In genomic region chr4:133096972-133097371, GRCh38 we compare ENCODE assay signal across 16 cellular contexts. TPM values are rescaled to one million over a fixed set of nuclear protein-coding genes. Genes with fewer than 3 reads are reported as not detected.
DNase-seq lines count a peak whose midpoint lies in the region; ATAC-seq and TF ChIP-seq lines count a peak whose summit lies in the region.
"Had no signal": no experiment of that assay in that cellular context is flagged by ENCODE, and none has a peak within 500 bp of the region (broad histone marks: within the 10 kb centered on the region; RNA-seq: fewer than 3 reads in every experiment).

No MANE protein-coding gene starts in this region.

- H3K4me3 ChIP-seq in HUES48 (ENCODE audit: low read depth, low read length) (no peak overlapping the region), upper lobe of right lung (no peak overlapping the region)
- H3K4me3 ChIP-seq: MG63, SJSA1 had no signal

- TF ChIP-seq CTCF in upper lobe of right lung (IDR thresholded peaks at IDR 0.05): no peak

- ATAC-seq in upper lobe of right lung (no peak), HG03139 (IDR thresholded peaks at IDR 0.05; ENCODE audit: unreplicated experiment) (no peak)
- ATAC-seq: CD8-positive, alpha-beta T cell had no signal

- H3K27me3 ChIP-seq in HUES48 (ENCODE audit: control insufficient read depth, insufficient read depth, low read length) (no peaks in the 10 kb centered on the region), upper lobe of right lung (no peaks in the 10 kb centered on the region)
- H3K27me3 ChIP-seq: MG63, SJSA1 had no signal

- DNase-seq in dermis blood vessel endothelial cell: peak; percentile 13
- peak; percentile 17 for DNase-seq in iPS-NIHi11 (ENCODE audit: low spot score)
- DNase-seq in NCI-H748 treated with DMSO at 0.1 percent for 48 hours (lab: John Stamatoyannopoulos, UW): no peak
- no peak for DNase-seq in upper lobe of right lung
- no peak for DNase-seq in NCI-H524 treated with DMSO at 0.1 percent for 48 hours (lab: John Stamatoyannopoulos, UW)
- DNase-seq: CD8-positive, alpha-beta T cell; KG1; MG63; NCI-H1092 treated with DMSO at 0.1 percent for 48 hours; NCI-H1694; NCI-H2171 treated with DMSO at 0.1 percent for 48 hours had no signal

- H3K9me3 ChIP-seq in HUES48 (ENCODE audit: control insufficient read depth, insufficient read depth, low read length): no peaks in the 10 kb centered on the region; the same call in 1 of the 2 replicates
- no peaks in the 10 kb centered on the region for H3K9me3 ChIP-seq in upper lobe of right lung
- H3K9me3 ChIP-seq: MG63, SJSA1 had no signal

- intact Hi-C loops in upper lobe of right lung (cut with DNase I): no loop called here

- H3K36me3 ChIP-seq in HUES48 (ENCODE audit: control insufficient read depth, insufficient read depth, low read length) (no peaks in the 10 kb centered on the region), upper lobe of right lung (no peaks in the 10 kb centered on the region)
- H3K36me3 ChIP-seq: MG63, SJSA1 had no signal

- peaks cover 16% of the 10 kb centered on the region for H3K4me1 ChIP-seq in HUES48 (ENCODE audit: control insufficient read depth, insufficient read depth, low read length)
- H3K4me1 ChIP-seq in upper lobe of right lung: no peaks in the 10 kb centered on the region
- H3K4me1 ChIP-seq: SJSA1 had no signal

- H3K27ac ChIP-seq in HUES48 (ENCODE audit: low read depth, low read length): peak overlapping the region; percentile 83
- no peak overlapping the region for H3K27ac ChIP-seq in upper lobe of right lung
- H3K27ac ChIP-seq: SJSA1 had no signal

- H3K9ac ChIP-seq in HUES48 (ENCODE audit: low read depth, low read length): no peak overlapping the region

RNA-seq across cellular contexts. Expression of gene PCDH10, which starts 52.1 kb away (rescaled TPM):
- total RNA-seq in dermis blood vessel endothelial cell (under 0.01 and 0.14 TPM in 2 replicates), upper lobe of right lung (0.41 TPM)
- total RNA-seq: CD8-positive, alpha-beta T cell; NCI-H460; OCI-LY7; SJSA1 had no signal

Comparison
In these comparisons a context has a peak if more than half of its experiments do, and no peak if none do; other contexts are left out.
1. DNase-seq: peak in dermis blood vessel endothelial cell (single experiment) and iPS-NIHi11 (single experiment); none in NCI-H748 treated with DMSO at 0.1 percent for 48 hours (single experiment), upper lobe of right lung (single experiment) and NCI-H524 treated with DMSO at 0.1 percent for 48 hours (single experiment).